9 cellular contexts compared by ENCODE assay signal in the genomic region with DNA sequence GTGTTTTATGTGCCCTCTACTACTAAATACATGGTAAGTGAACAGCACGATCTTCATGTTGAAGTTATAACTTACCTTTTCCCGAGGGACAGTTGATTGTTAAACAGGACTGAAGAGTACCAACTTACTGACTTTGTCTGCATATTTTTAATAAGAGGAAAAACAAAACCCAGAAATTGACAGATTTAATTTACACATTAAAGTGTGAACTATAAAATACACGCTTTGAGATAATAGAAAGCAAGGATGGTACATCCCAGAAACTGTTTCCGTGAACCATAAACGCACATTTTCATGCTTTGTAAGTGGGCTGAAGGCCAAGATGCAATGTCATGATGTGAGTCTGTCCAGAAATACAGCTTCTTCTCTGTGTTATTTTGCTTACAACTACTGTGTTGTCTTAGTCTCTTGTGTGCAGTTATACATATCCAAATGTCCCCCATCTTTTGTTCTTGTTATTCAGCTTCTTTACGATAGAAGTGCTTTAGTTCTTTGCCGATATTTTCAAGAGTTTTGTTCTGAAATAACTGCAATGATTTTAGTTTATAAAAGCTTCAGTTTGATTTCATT.
DNase-seq lines count a peak whose midpoint lies in the region; ATAC-seq and TF ChIP-seq lines count a peak whose summit lies in the region.
"Had no signal": no experiment of that assay in that cellular context is flagged by ENCODE, and none has a peak within 500 bp of the region (broad histone marks: within the 10 kb centered on the region; RNA-seq: fewer than 3 reads in every experiment).

No MANE protein-coding gene starts in this region.

- H3F3A ChIP-seq in GM23338 (replicated peaks; ENCODE audit: low read depth) = no peaks in the 10 kb centered on the region

- H3K9me2 ChIP-seq in GM23338 (ENCODE audit: insufficient read depth) (no peaks in the 10 kb centered on the region), hepatocyte (replicated peaks; ENCODE audit: insufficient read depth) (no peaks in the 10 kb centered on the region)

- H3K9me3 ChIP-seq in T-helper 17 cell (ENCODE audit: control insufficient read depth, low read length, poor library complexity, severe bottlenecking) (no peaks in the 10 kb centered on the region), hepatocyte (ENCODE audit: low read depth) (no peaks in the 10 kb centered on the region)

- no peak for TF ChIP-seq CTCF in CD14-positive monocyte (IDR thresholded peaks at IDR 0.05)
- TF ChIP-seq CTCF in GM23338 (conservative IDR thresholded peaks at IDR 0.05; ENCODE audit: low read depth in 2 of 2) = no peak
- TF ChIP-seq CTCF in hepatocyte (IDR thresholded peaks at IDR 0.05; ENCODE audit: poor library complexity) = no peak

- H3K4me3 Mint-ChIP-seq in CD14-positive monocyte (peak overlapping the region in 1 of 2 donors; percentile 39), GM23338 (no peak overlapping the region), T-helper 17 cell (no peak overlapping the region)
- H3K4me3 Mint-ChIP-seq in activated T-helper 1 cell treated with anti-CD3 and anti-CD28 coated beads, Interleukin-12 subunit alpha, Interleukin-12 subunit beta, Interleukin-2, Interleukin-4 antibody, amounts not matched to agents 30 ng/mL and 10 ng/mL and 1 ng/mL, durations not matched to agents 14 hours and 24 hours and 36 hours = no peak overlapping the region

- no peak for DNase-seq in CD14-positive monocyte (ENCODE audit: low spot score)
- DNase-seq in GM23338 (ENCODE audit: low spot score) = no peak
- no peak for DNase-seq in T-helper 17 cell
- no peak for DNase-seq in hepatocyte (ENCODE audit: low spot score)
- no peak for DNase-seq in activated T-helper 1 cell treated with anti-CD3 and anti-CD28 coated beads, Interleukin-12 subunit alpha, Interleukin-12 subunit beta, Interleukin-2, Interleukin-4 antibody, amounts not matched to agents 30 ng/mL and 10 ng/mL and 1 ng/mL, durations not matched to agents 14 hours and 24 hours and 36 hours (ENCODE audit: low spot score)
- DNase-seq in SHP77 treated with DMSO at 0.1 percent for 48 hours (lab: John Stamatoyannopoulos, UW) = no peak
- DNase-seq: activated T-cell treated with anti-CD3 and anti-CD28 coated beads for 4 hours had no signal

- ATAC-seq in GM23338 (no peak), T-helper 17 cell (no peak), GM19467 (IDR thresholded peaks at IDR 0.05; ENCODE audit: unreplicated experiment) (no peak), GM21786 (IDR thresholded peaks at IDR 0.05; ENCODE audit: unreplicated experiment) (no peak)

- H3K79me2 ChIP-seq in GM23338 (replicated peaks; ENCODE audit: insufficient read depth) (no peaks in the 10 kb centered on the region), hepatocyte (peaks cover 9% of the 10 kb centered on the region)

- intact Hi-C loops in CD14-positive monocyte (cut with micrococcal nuclease) = no loop called here
- intact Hi-C loops in activated T-helper 1 cell treated with anti-CD3 and anti-CD28 coated beads, Interleukin-12 subunit alpha, Interleukin-12 subunit beta, Interleukin-2, Interleukin-4 antibody, amounts not matched to agents 30 ng/mL and 10 ng/mL and 1 ng/mL, durations not matched to agents 14 hours and 24 hours and 36 hours (cut with micrococcal nuclease) = no loop called here

- H3K36me3 Mint-ChIP-seq in CD14-positive monocyte (peaks cover 42% of the 10 kb centered on the region in 2 donors), GM23338 (ENCODE audit: low read depth) (peaks cover 21% of the 10 kb centered on the region; the same call in 2 of the 3 replicates), T-helper 17 cell (ENCODE audit: low read depth) (no peaks in the 10 kb centered on the region)
- H3K36me3 Mint-ChIP-seq in activated T-helper 1 cell treated with anti-CD3 and anti-CD28 coated beads, Interleukin-12 subunit alpha, Interleukin-12 subunit beta, Interleukin-2, Interleukin-4 antibody, amounts not matched to agents 30 ng/mL and 10 ng/mL and 1 ng/mL, durations not matched to agents 14 hours and 24 hours and 36 hours (ENCODE audit: low read depth) = peaks cover 18% of the 10 kb centered on the region

- H3K4me1 ChIP-seq in GM23338 (ENCODE audit: insufficient read depth) (peaks cover 39% of the 10 kb centered on the region), hepatocyte (ENCODE audit: insufficient read depth) (peaks cover 36% of the 10 kb centered on the region)

- H3K4me2 ChIP-seq in GM23338 (no peak overlapping the region), hepatocyte (peak overlapping the region; percentile 18)

- 53% methylated on average over 7 of the region's 7 CpGs for WGBS in hepatocyte (ENCODE audit: low lambda C conversion rate, missing lambda C conversion rate)

- H4K20me1 ChIP-seq in GM23338 (replicated peaks; ENCODE audit: insufficient read depth) (no peaks in the 10 kb centered on the region), hepatocyte (ENCODE audit: insufficient read depth, poor library complexity, severe bottlenecking) (peaks cover 14% of the 10 kb centered on the region)

- H3K27me3 Mint-ChIP-seq in CD14-positive monocyte (ENCODE audit: low read depth in 3 of 3) (no peaks in the 10 kb centered on the region), GM23338 (ENCODE audit: insufficient read depth, low read depth, poor library complexity) (no peaks in the 10 kb centered on the region), T-helper 17 cell (no peaks in the 10 kb centered on the region)
- no peaks in the 10 kb centered on the region for H3K27me3 Mint-ChIP-seq in activated T-helper 1 cell treated with anti-CD3 and anti-CD28 coated beads, Interleukin-12 subunit alpha, Interleukin-12 subunit beta, Interleukin-2, Interleukin-4 antibody, amounts not matched to agents 30 ng/mL and 10 ng/mL and 1 ng/mL, durations not matched to agents 14 hours and 24 hours and 36 hours (ENCODE audit: insufficient read depth)

- H3K27ac ChIP-seq in GM23338 (ENCODE audit: low read depth) (peak overlapping the region; percentile 58), hepatocyte (peak overlapping the region; percentile 16)

- H3K4me3 ChIP-seq in GM23338 (no peak overlapping the region), hepatocyte (no peak overlapping the region)

- H3K27ac Mint-ChIP-seq in CD14-positive monocyte (peak overlapping the region in 4 of 7 donors; percentile 61 to 77 (median 70)), GM23338 (peak overlapping the region; percentile 60), T-helper 17 cell (peak overlapping the region; percentile 45)
- no peak overlapping the region for H3K27ac Mint-ChIP-seq in activated T-helper 1 cell treated with anti-CD3 and anti-CD28 coated beads, Interleukin-12 subunit alpha, Interleukin-12 subunit beta, Interleukin-2, Interleukin-4 antibody, amounts not matched to agents 30 ng/mL and 10 ng/mL and 1 ng/mL, durations not matched to agents 14 hours and 24 hours and 36 hours

- H3K9me3 Mint-ChIP-seq in CD14-positive monocyte (no peaks in the 10 kb centered on the region), GM23338 (no peaks in the 10 kb centered on the region)
- H3K9me3 Mint-ChIP-seq in activated T-helper 1 cell treated with anti-CD3 and anti-CD28 coated beads, Interleukin-12 subunit alpha, Interleukin-12 subunit beta, Interleukin-2, Interleukin-4 antibody, amounts not matched to agents 30 ng/mL and 10 ng/mL and 1 ng/mL, durations not matched to agents 14 hours and 24 hours and 36 hours = no peaks in the 10 kb centered on the region

- H3K27me3 ChIP-seq in GM23338 (ENCODE audit: insufficient read depth) = no peaks in the 10 kb centered on the region
- no peaks in the 10 kb centered on the region for H3K27me3 ChIP-seq in hepatocyte

- H2AFZ ChIP-seq in GM23338 (no peak overlapping the region), hepatocyte (no peak overlapping the region)

- H3K36me3 ChIP-seq in GM23338 (ENCODE audit: insufficient read depth) (no peaks in the 10 kb centered on the region; the same call in 1 of the 2 replicates), hepatocyte (replicated peaks; ENCODE audit: insufficient read depth, low read depth) (no peaks in the 10 kb centered on the region)

- H3K4me1 Mint-ChIP-seq in CD14-positive monocyte (peaks cover 24% of the 10 kb centered on the region), GM23338 (peaks cover 49% of the 10 kb centered on the region), T-helper 17 cell (peaks cover 24% of the 10 kb centered on the region)
- peaks cover 14% of the 10 kb centered on the region for H3K4me1 Mint-ChIP-seq in activated T-helper 1 cell treated with anti-CD3 and anti-CD28 coated beads, Interleukin-12 subunit alpha, Interleukin-12 subunit beta, Interleukin-2, Interleukin-4 antibody, amounts not matched to agents 30 ng/mL and 10 ng/mL and 1 ng/mL, durations not matched to agents 14 hours and 24 hours and 36 hours (ENCODE audit: low read depth)

TF ChIP-seq in GM23338, 12 proteins besides CTCF, POLR2A, EP300 and RAD21 (continues in another document):
- no peak for TF ChIP-seq POLR2AphosphoS5 (IDR thresholded peaks at IDR 0.05; ENCODE audit: low read depth)
- no peak for TF ChIP-seq ZNF331 (CRISPR knock-in tag; IDR thresholded peaks at IDR 0.05; ENCODE audit: low read depth)
- no peak for TF ChIP-seq EZH2 (IDR thresholded peaks at IDR 0.05; ENCODE audit: low read depth, unreplicated experiment)
